26 cellular contexts compared by ENCODE assay signal in the genomic region with DNA sequence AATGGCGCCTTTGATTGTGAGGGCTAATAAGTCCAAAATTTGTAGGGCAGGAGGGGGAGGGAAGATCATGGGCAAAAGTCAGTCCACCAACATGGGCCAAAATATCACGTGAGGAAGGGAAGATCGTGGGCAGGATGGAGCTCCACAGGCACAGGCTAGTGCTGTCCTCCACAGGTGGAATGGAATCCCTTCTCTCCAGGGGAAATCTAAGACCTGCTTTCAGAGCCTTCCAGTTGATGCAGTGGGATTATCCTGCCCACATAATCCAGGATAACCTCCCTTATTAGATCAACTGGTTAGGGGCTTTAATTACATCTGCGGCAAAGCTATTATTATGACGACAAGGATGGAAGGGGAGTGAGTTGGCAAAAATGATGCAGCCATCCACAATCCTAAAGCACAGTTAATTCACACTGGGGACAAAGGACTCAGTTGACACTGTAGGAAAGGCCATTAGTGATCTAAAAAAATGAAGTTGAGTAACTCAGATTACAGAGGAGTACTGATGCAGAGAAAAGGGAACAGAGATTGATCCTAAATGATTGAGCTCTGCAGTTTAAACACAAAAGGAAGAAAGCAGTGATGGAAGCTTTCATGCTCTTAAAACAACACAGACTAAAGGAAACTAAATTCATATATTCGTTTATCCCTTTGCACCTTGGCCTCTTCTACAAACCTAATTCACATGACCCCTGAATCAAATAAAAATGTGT.
DNase-seq lines count a peak whose midpoint lies in the region; ATAC-seq and TF ChIP-seq lines count a peak whose summit lies in the region.
"Had no signal": no experiment of that assay in that cellular context is flagged by ENCODE, and none has a peak within 500 bp of the region (broad histone marks: within the 10 kb centered on the region; RNA-seq: fewer than 3 reads in every experiment).

No MANE protein-coding gene starts in this region.

- intact Hi-C loops in activated T-helper 1 cell treated with anti-CD3 and anti-CD28 coated beads, Interleukin-12 subunit alpha, Interleukin-12 subunit beta, Interleukin-2, Interleukin-4 antibody, amounts not matched to agents 30 ng/mL and 10 ng/mL and 1 ng/mL, durations not matched to agents 14 hours and 24 hours and 36 hours (cut with micrococcal nuclease): loop anchor here (5.0 to 10.0 kb wide), 7 partner anchors 38 to 252 kb away; partner anchors contain the start of gene KLHL25
- intact Hi-C loops in left lung (cut with DNase I): no loop called here

- peaks cover 19% of the 10 kb centered on the region for H3K36me3 Mint-ChIP-seq in activated T-helper 1 cell treated with anti-CD3 and anti-CD28 coated beads, Interleukin-12 subunit alpha, Interleukin-12 subunit beta, Interleukin-2, Interleukin-4 antibody, amounts not matched to agents 30 ng/mL and 10 ng/mL and 1 ng/mL, durations not matched to agents 14 hours and 24 hours and 36 hours (ENCODE audit: low read depth)
- H3K36me3 Mint-ChIP-seq in stimulated activated effector memory CD8-positive, alpha-beta T cell treated with anti-CD3 and anti-CD28 coated beads, Interleukin-12 subunit alpha, Interleukin-12 subunit beta, amount 100 ng/mL, for 72 hours: peaks cover 26% of the 10 kb centered on the region

- no peaks in the 10 kb centered on the region for H3K36me3 ChIP-seq in left lung
- H3K36me3 ChIP-seq: cardiac muscle cell, thyroid gland had no signal

- TF ChIP-seq CTCF in 22Rv1 (IDR thresholded peaks at IDR 0.05): no peak
- TF ChIP-seq CTCF in left lung (IDR thresholded peaks at IDR 0.05): no peak

- H3K4me3 ChIP-seq in left lung: no peak overlapping the region
- H3K4me3 ChIP-seq: cardiac muscle cell, GM23248, SJSA1, thyroid gland had no signal

- ATAC-seq in left lung: no peak
- no peak for ATAC-seq in stimulated activated effector memory CD8-positive, alpha-beta T cell treated with anti-CD3 and anti-CD28 coated beads, Interleukin-12 subunit alpha, Interleukin-12 subunit beta, amount 100 ng/mL, for 72 hours
- ATAC-seq: activated T-cell treated with anti-CD3 and anti-CD28 coated beads, Interleukin-2, amount 50 U/mL, for 4 hours; right cardiac atrium; stimulated activated naive CD8-positive, alpha-beta T cell treated with anti-CD3 and anti-CD28 coated beads, Interleukin-15, Interleukin-2, amounts not matched to agents 100 U/mL and 50 U/mL, for 24 hours had no signal

- H3K4me1 ChIP-seq in left lung: peaks cover 22 to 92% of the 10 kb centered on the region in 2 donors

- peaks cover 68% of the 10 kb centered on the region for H3K4me1 Mint-ChIP-seq in activated T-helper 1 cell treated with anti-CD3 and anti-CD28 coated beads, Interleukin-12 subunit alpha, Interleukin-12 subunit beta, Interleukin-2, Interleukin-4 antibody, amounts not matched to agents 30 ng/mL and 10 ng/mL and 1 ng/mL, durations not matched to agents 14 hours and 24 hours and 36 hours (ENCODE audit: low read depth)
- H3K4me1 Mint-ChIP-seq in stimulated activated effector memory CD8-positive, alpha-beta T cell treated with anti-CD3 and anti-CD28 coated beads, Interleukin-12 subunit alpha, Interleukin-12 subunit beta, amount 100 ng/mL, for 72 hours: peaks cover 62% of the 10 kb centered on the region

- H3K4me3 Mint-ChIP-seq in activated T-helper 1 cell treated with anti-CD3 and anti-CD28 coated beads, Interleukin-12 subunit alpha, Interleukin-12 subunit beta, Interleukin-2, Interleukin-4 antibody, amounts not matched to agents 30 ng/mL and 10 ng/mL and 1 ng/mL, durations not matched to agents 14 hours and 24 hours and 36 hours: no peak overlapping the region
- no peak overlapping the region for H3K4me3 Mint-ChIP-seq in stimulated activated effector memory CD8-positive, alpha-beta T cell treated with anti-CD3 and anti-CD28 coated beads, Interleukin-12 subunit alpha, Interleukin-12 subunit beta, amount 100 ng/mL, for 72 hours
- H3K4me3 Mint-ChIP-seq: activated T-cell treated with anti-CD3 and anti-CD28 coated beads, Interleukin-2, amount 50 U/mL, for 4 hours; CD4-positive, alpha-beta memory T cell had no signal

- peak; percentile 64 for DNase-seq in CD1c-positive myeloid dendritic cell (ENCODE audit: extremely low spot score)
- peak; percentile 98 for DNase-seq in NCI-H82 (lab: John Stamatoyannopoulos, UW)
- DNase-seq in activated T-helper 1 cell treated with anti-CD3 and anti-CD28 coated beads, Interleukin-12 subunit alpha, Interleukin-12 subunit beta, Interleukin-2, Interleukin-4 antibody, amounts not matched to agents 30 ng/mL and 10 ng/mL and 1 ng/mL, durations not matched to agents 14 hours and 24 hours and 36 hours (ENCODE audit: low spot score): no peak
- no peak for DNase-seq in KG1 (lab: John Stamatoyannopoulos, UW)
- no peak for DNase-seq in activated T-cell treated with anti-CD3 and anti-CD28 coated beads for 4 hours
- no peak for DNase-seq in left lung
- no peak for DNase-seq in stimulated activated effector memory CD8-positive, alpha-beta T cell treated with anti-CD3 and anti-CD28 coated beads, Interleukin-12 subunit alpha, Interleukin-12 subunit beta, amount 100 ng/mL, for 72 hours (ENCODE audit: low spot score in 2 of 2)
- DNase-seq: activated CD4-positive, alpha-beta T cell treated with anti-CD3 and anti-CD28 coated beads for 4 hours; activated naive CD4-positive, alpha-beta T cell treated with anti-CD3 and anti-CD28 coated beads, Interleukin-2, amount 50 U/mL, for 16 hours; activated T-cell treated with anti-CD3 and anti-CD28 coated beads, Interleukin-2, amount 50 U/mL, for 4 hours; anterior cingulate cortex; CD4-positive, alpha-beta memory T cell; cortex of kidney; GDM1; GM23248; NCI-H1092 treated with DMSO at 0.1 percent for 48 hours; NCI-H187 treated with DMSO at 0.1 percent for 48 hours; NCI-H226; right cardiac atrium; stimulated activated CD4-positive, alpha-beta T cell treated with anti-CD3 and anti-CD28 coated beads, Interleukin-4, amount 100 ng/mL, for 1 hour; stimulated activated naive CD8-positive, alpha-beta T cell treated with anti-CD3 and anti-CD28 coated beads, Interleukin-15, Interleukin-2, amounts not matched to agents 100 U/mL and 50 U/mL, for 24 hours; thyroid gland had no signal

- no peaks in the 10 kb centered on the region for H3K9me3 ChIP-seq in left lung
- H3K9me3 ChIP-seq: SJSA1, thyroid gland had no signal

- no peaks in the 10 kb centered on the region for H3K9me3 Mint-ChIP-seq in activated T-helper 1 cell treated with anti-CD3 and anti-CD28 coated beads, Interleukin-12 subunit alpha, Interleukin-12 subunit beta, Interleukin-2, Interleukin-4 antibody, amounts not matched to agents 30 ng/mL and 10 ng/mL and 1 ng/mL, durations not matched to agents 14 hours and 24 hours and 36 hours
- no peaks in the 10 kb centered on the region for H3K9me3 Mint-ChIP-seq in stimulated activated effector memory CD8-positive, alpha-beta T cell treated with anti-CD3 and anti-CD28 coated beads, Interleukin-12 subunit alpha, Interleukin-12 subunit beta, amount 100 ng/mL, for 72 hours
- H3K9me3 Mint-ChIP-seq: activated T-cell treated with anti-CD3 and anti-CD28 coated beads, Interleukin-2, amount 50 U/mL, for 4 hours; CD4-positive, alpha-beta memory T cell had no signal

- H3K27me3 Mint-ChIP-seq in activated T-helper 1 cell treated with anti-CD3 and anti-CD28 coated beads, Interleukin-12 subunit alpha, Interleukin-12 subunit beta, Interleukin-2, Interleukin-4 antibody, amounts not matched to agents 30 ng/mL and 10 ng/mL and 1 ng/mL, durations not matched to agents 14 hours and 24 hours and 36 hours (ENCODE audit: insufficient read depth): peaks cover 2% of the 10 kb centered on the region
- H3K27me3 Mint-ChIP-seq: CD4-positive, alpha-beta memory T cell had no signal

- H3K27me3 ChIP-seq in left lung: no peaks in the 10 kb centered on the region
- H3K27me3 ChIP-seq: cardiac muscle cell, SJSA1, thyroid gland had no signal

- peak overlapping the region; percentile 37 for H3K27ac ChIP-seq in 22Rv1
- peak overlapping the region in 1 of 2 donors; percentile 10 for H3K27ac ChIP-seq in left lung
- H3K27ac ChIP-seq: cardiac muscle cell, GM23248, KMS-11, SJSA1 had no signal

- peak overlapping the region; percentile 38 for H3K27ac Mint-ChIP-seq in activated T-helper 1 cell treated with anti-CD3 and anti-CD28 coated beads, Interleukin-12 subunit alpha, Interleukin-12 subunit beta, Interleukin-2, Interleukin-4 antibody, amounts not matched to agents 30 ng/mL and 10 ng/mL and 1 ng/mL, durations not matched to agents 14 hours and 24 hours and 36 hours
- H3K27ac Mint-ChIP-seq in stimulated activated effector memory CD8-positive, alpha-beta T cell treated with anti-CD3 and anti-CD28 coated beads, Interleukin-12 subunit alpha, Interleukin-12 subunit beta, amount 100 ng/mL, for 72 hours: no peak overlapping the region

Comparison
In these comparisons a context has a peak if more than half of its experiments do, and no peak if none do; other contexts are left out.
1. DNase-seq: peak in CD1c-positive myeloid dendritic cell (single experiment) and NCI-H82 (single experiment); none in activated T-helper 1 cell treated with anti-CD3 and anti-CD28 coated beads, Interleukin-12 subunit alpha, Interleukin-12 subunit beta, Interleukin-2, Interleukin-4 antibody, amounts not matched to agents 30 ng/mL and 10 ng/mL and 1 ng/mL, durations not matched to agents 14 hours and 24 hours and 36 hours (single experiment), KG1 (single experiment), activated T-cell treated with anti-CD3 and anti-CD28 coated beads for 4 hours (single experiment), left lung (0 of 2) and stimulated activated effector memory CD8-positive, alpha-beta T cell treated with anti-CD3 and anti-CD28 coated beads, Interleukin-12 subunit alpha, Interleukin-12 subunit beta, amount 100 ng/mL, for 72 hours (0 of 2).